8 cellular contexts compared by ENCODE assay signal in the genomic region with DNA sequence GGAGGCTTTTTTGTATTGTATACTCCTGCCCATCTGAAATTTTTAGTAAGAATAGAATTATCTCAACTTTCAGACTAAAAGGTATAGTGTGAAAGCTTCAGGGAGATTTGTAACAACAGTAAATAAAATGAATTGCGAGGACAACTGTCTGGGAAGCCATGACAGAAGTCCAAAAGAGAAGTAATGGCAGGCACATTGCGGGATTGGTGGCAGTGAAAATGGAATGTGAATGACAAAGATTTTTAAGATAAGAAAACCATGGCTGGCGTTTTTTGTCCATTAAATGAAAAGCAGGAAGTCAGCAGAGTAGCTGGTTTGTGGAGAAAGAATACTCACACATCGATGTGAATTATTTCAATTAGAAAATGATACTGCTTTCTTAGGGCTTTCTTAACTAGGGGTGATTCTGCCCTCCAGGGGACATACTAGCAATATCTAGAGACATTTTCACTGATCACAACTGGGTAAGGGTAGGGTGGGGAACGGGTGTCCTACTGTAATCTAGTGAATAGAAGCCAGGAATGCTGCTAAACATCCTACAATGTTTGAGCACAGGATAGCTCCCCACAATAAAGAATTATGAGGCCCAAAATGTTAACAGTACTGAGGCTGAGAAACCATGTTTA. TPM values are rescaled to one million over a fixed set of nuclear protein-coding genes. Genes with fewer than 3 reads are reported as not detected.
DNase-seq lines count a peak whose midpoint lies in the region; ATAC-seq and TF ChIP-seq lines count a peak whose summit lies in the region.

No MANE protein-coding gene starts in this region.

- no peak overlapping the region for H3K4me3 Mint-ChIP-seq in activated CD4-positive, alpha-beta T cell treated with anti-CD3 and anti-CD28 coated beads, Interleukin-2, amount 10 ng/mL, durations not matched to agents 7 days and 5 days
- no peak overlapping the region for H3K4me3 Mint-ChIP-seq in activated T-helper 2 cell treated with anti-CD3 and anti-CD28 coated beads, Interferon-gamma antibody, Interleukin-2, Interleukin-4, amounts not matched to agents 10 μg/mL and 5 μg/mL and 100 μg/mL, durations not matched to agents 14 hours and 24 hours and 36 hours (ENCODE audit: low read depth)

- H3K4me3 ChIP-seq in kidney epithelial cell (ENCODE audit: low read depth, low read length): peak overlapping the region; percentile 69
- peak overlapping the region; percentile 5 to 86 (median 76) for H3K4me3 ChIP-seq in upper lobe of left lung

- peaks cover 40 to 50% (median 43%) of the 10 kb centered on the region in 4 donors for H3K4me1 ChIP-seq in upper lobe of left lung

- peak; percentile 11 for DNase-seq in activated CD4-positive, alpha-beta T cell treated with anti-CD3 and anti-CD28 coated beads, Interleukin-2, amount 10 ng/mL, durations not matched to agents 7 days and 5 days
- DNase-seq in activated CD4-positive, alpha-beta T cell treated with anti-CD3 and anti-CD28 coated beads, Interleukin-2, amount 50 U/mL, for 4 hours: no peak
- DNase-seq in activated T-helper 2 cell treated with anti-CD3 and anti-CD28 coated beads, Interferon-gamma antibody, Interleukin-2, Interleukin-4, amounts not matched to agents 10 μg/mL and 5 μg/mL and 100 μg/mL, durations not matched to agents 14 hours and 24 hours and 36 hours (ENCODE audit: low spot score): no peak
- DNase-seq in kidney epithelial cell (ENCODE audit: low read depth) (no peak), upper lobe of left lung (no peak), inferior parietal cortex (ENCODE audit: extremely low spot score) (no peak), glomerular visceral epithelial cell (ENCODE audit: extremely low spot score) (no peak)

- H3K9me3 Mint-ChIP-seq in activated CD4-positive, alpha-beta T cell treated with anti-CD3 and anti-CD28 coated beads, Interleukin-2, amount 10 ng/mL, durations not matched to agents 7 days and 5 days: no peaks in the 10 kb centered on the region
- H3K9me3 Mint-ChIP-seq in activated T-helper 2 cell treated with anti-CD3 and anti-CD28 coated beads, Interferon-gamma antibody, Interleukin-2, Interleukin-4, amounts not matched to agents 10 μg/mL and 5 μg/mL and 100 μg/mL, durations not matched to agents 14 hours and 24 hours and 36 hours: no peaks in the 10 kb centered on the region

- peaks cover 46% of the 10 kb centered on the region for H3K36me3 Mint-ChIP-seq in activated CD4-positive, alpha-beta T cell treated with anti-CD3 and anti-CD28 coated beads, Interleukin-2, amount 10 ng/mL, durations not matched to agents 7 days and 5 days (ENCODE audit: low read depth)
- H3K36me3 Mint-ChIP-seq in activated T-helper 2 cell treated with anti-CD3 and anti-CD28 coated beads, Interferon-gamma antibody, Interleukin-2, Interleukin-4, amounts not matched to agents 10 μg/mL and 5 μg/mL and 100 μg/mL, durations not matched to agents 14 hours and 24 hours and 36 hours (ENCODE audit: low read depth): peaks cover 36% of the 10 kb centered on the region

- WGBS in upper lobe of left lung, 2 donors: 18 to 25% methylated on average over 5 of the region's 5 CpGs

- intact Hi-C loops in activated T-helper 2 cell treated with anti-CD3 and anti-CD28 coated beads, Interferon-gamma antibody, Interleukin-2, Interleukin-4, amounts not matched to agents 10 μg/mL and 5 μg/mL and 100 μg/mL, durations not matched to agents 14 hours and 24 hours and 36 hours (cut with micrococcal nuclease): loop anchor here (5.0 kb wide), 1 partner anchor 214 kb away; a partner anchor contains a TSS

- H3K27me3 Mint-ChIP-seq in activated CD4-positive, alpha-beta T cell treated with anti-CD3 and anti-CD28 coated beads, Interleukin-2, amount 10 ng/mL, durations not matched to agents 7 days and 5 days: no peaks in the 10 kb centered on the region
- H3K27me3 Mint-ChIP-seq in activated T-helper 2 cell treated with anti-CD3 and anti-CD28 coated beads, Interferon-gamma antibody, Interleukin-2, Interleukin-4, amounts not matched to agents 10 μg/mL and 5 μg/mL and 100 μg/mL, durations not matched to agents 14 hours and 24 hours and 36 hours (ENCODE audit: low read depth): no peaks in the 10 kb centered on the region

- no peaks in the 10 kb centered on the region for H3K9me3 ChIP-seq in upper lobe of left lung

- H3K27ac Mint-ChIP-seq in activated CD4-positive, alpha-beta T cell treated with anti-CD3 and anti-CD28 coated beads, Interleukin-2, amount 10 ng/mL, durations not matched to agents 7 days and 5 days: no peak overlapping the region
- peak overlapping the region; percentile 59 for H3K27ac Mint-ChIP-seq in activated T-helper 2 cell treated with anti-CD3 and anti-CD28 coated beads, Interferon-gamma antibody, Interleukin-2, Interleukin-4, amounts not matched to agents 10 μg/mL and 5 μg/mL and 100 μg/mL, durations not matched to agents 14 hours and 24 hours and 36 hours

- TF ChIP-seq EP300 in upper lobe of left lung (IDR thresholded peaks at IDR 0.05): no peak

- no peak for TF ChIP-seq CTCF in kidney epithelial cell (IDR thresholded peaks at IDR 0.05; ENCODE audit: insufficient read depth, low read length, poor library complexity, severe bottlenecking)
- no peak for TF ChIP-seq CTCF in upper lobe of left lung (IDR thresholded peaks at IDR 0.05)

- H3K36me3 ChIP-seq in kidney epithelial cell (ENCODE audit: control insufficient read depth, insufficient read depth, low read length): no peaks in the 10 kb centered on the region
- no peaks in the 10 kb centered on the region for H3K36me3 ChIP-seq in upper lobe of left lung

- H3K27me3 ChIP-seq in kidney epithelial cell (ENCODE audit: control insufficient read depth, insufficient read depth, low read length): no peaks in the 10 kb centered on the region
- no peaks in the 10 kb centered on the region for H3K27me3 ChIP-seq in upper lobe of left lung

- CTCF ChIA-PET in activated CD4-positive, alpha-beta T cell treated with anti-CD3 and anti-CD28 coated beads, Interleukin-2, amount 10 ng/mL, durations not matched to agents 7 days and 5 days (lab: Charles Lee): no interaction called here

- H3K4me1 Mint-ChIP-seq in activated CD4-positive, alpha-beta T cell treated with anti-CD3 and anti-CD28 coated beads, Interleukin-2, amount 10 ng/mL, durations not matched to agents 7 days and 5 days: peaks cover 41% of the 10 kb centered on the region
- peaks cover 49% of the 10 kb centered on the region for H3K4me1 Mint-ChIP-seq in activated T-helper 2 cell treated with anti-CD3 and anti-CD28 coated beads, Interferon-gamma antibody, Interleukin-2, Interleukin-4, amounts not matched to agents 10 μg/mL and 5 μg/mL and 100 μg/mL, durations not matched to agents 14 hours and 24 hours and 36 hours (ENCODE audit: low read depth)

- no peak for TF ChIP-seq POLR2A in upper lobe of left lung (IDR thresholded peaks at IDR 0.05)

- POLR2A ChIA-PET in activated CD4-positive, alpha-beta T cell treated with anti-CD3 and anti-CD28 coated beads, Interleukin-2, amount 10 ng/mL, durations not matched to agents 7 days and 5 days (lab: Charles Lee): interaction anchor here (0.7 kb wide), 1 partner anchor 626 kb away, joined by 4 read pairs; no protein-coding TSS in a partner anchor

- H3K27ac ChIP-seq in upper lobe of left lung: peak overlapping the region in 3 of 4 donors; percentile 94 to 97 (median 94)

- ATAC-seq in upper lobe of left lung (ENCODE audit: low FRiP score in 2 of 2) (no peak), GM19467 (IDR thresholded peaks at IDR 0.05; ENCODE audit: unreplicated experiment) (no peak)

RNA-seq across cellular contexts. Expression of a gene that starts 1.6 kb away (rescaled TPM):
- 10 to 100 TPM; 49.8 to 74.6 TPM for total RNA-seq in activated CD4-positive, alpha-beta T cell treated with anti-CD3 and anti-CD28 coated beads, Interleukin-2, amount 10 ng/mL, durations not matched to agents 7 days and 5 days
- total RNA-seq in activated T-helper 2 cell treated with anti-CD3 and anti-CD28 coated beads, Interferon-gamma antibody, Interleukin-2, Interleukin-4, amounts not matched to agents 10 μg/mL and 5 μg/mL and 100 μg/mL, durations not matched to agents 14 hours and 24 hours and 36 hours: 25.6 and 28.5 TPM in 2 replicates
- total RNA-seq in kidney epithelial cell (10.3 and 14.1 TPM in 2 replicates), upper lobe of left lung (10 to 100 TPM in 4 of 6 donors, 1 to 10 TPM in 2; 9.5 to 21.3 (median 12.8) TPM)

RNA-seq across cellular contexts. Expression of a gene that starts 2.0 kb away (rescaled TPM):
- total RNA-seq in activated CD4-positive, alpha-beta T cell treated with anti-CD3 and anti-CD28 coated beads, Interleukin-2, amount 10 ng/mL, durations not matched to agents 7 days and 5 days: 100 to 1,000 TPM; 227 to 242 TPM
- 34.1 and 34.7 TPM in 2 replicates for total RNA-seq in activated T-helper 2 cell treated with anti-CD3 and anti-CD28 coated beads, Interferon-gamma antibody, Interleukin-2, Interleukin-4, amounts not matched to agents 10 μg/mL and 5 μg/mL and 100 μg/mL, durations not matched to agents 14 hours and 24 hours and 36 hours
- 28.5 and 32.5 TPM in 2 replicates for total RNA-seq in kidney epithelial cell
- total RNA-seq in upper lobe of left lung: 100 to 1,000 TPM in 2 of 6 donors, 10 to 100 TPM in 4; 37.9 to 248 (median 62.6) TPM
